9 cellular contexts compared by ENCODE assay signal in genomic region chr5:120817044-120817985, GRCh38.
DNase-seq lines count a peak whose midpoint lies in the region; ATAC-seq and TF ChIP-seq lines count a peak whose summit lies in the region.
"Had no signal": no experiment of that assay in that cellular context is flagged by ENCODE, and none has a peak within 500 bp of the region (broad histone marks: within the 10 kb centered on the region; RNA-seq: fewer than 3 reads in every experiment).

No MANE protein-coding gene starts in this region.

- intact Hi-C loops in HCT116 (cut with micrococcal nuclease), result loop anchor here (5.0 kb wide), 1 partner anchor 1130 kb away; no protein-coding TSS in a partner anchor

- DNase-seq in BE2C, result peak; percentile 57
- no peak for DNase-seq in HCT116 (ENCODE audit: low read depth, low spot score)
- peak; percentile 18 for DNase-seq in iPS-NIHi11 (ENCODE audit: low spot score)
- no peak for DNase-seq in T-helper 17 cell
- DNase-seq in NCI-H2196 (lab: John Stamatoyannopoulos, UW; ENCODE audit: unreplicated experiment), result no peak
- DNase-seq in NCI-H345 (lab: John Stamatoyannopoulos, UW), result no peak
- DNase-seq: NK-92 treated with Interleukin-12 subunit alpha and Interleukin-12 subunit beta, amount 100 ng/mL, for 24 hours had no signal

- H2AFZ ChIP-seq in HCT116 (ENCODE audit: low read depth, low read length, poor library complexity, severe bottlenecking) (no peak overlapping the region), SU-DHL-6 (ENCODE audit: low read depth, low read length, severe bottlenecking) (no peak overlapping the region)

- H3K27me3 Mint-ChIP-seq in T-helper 17 cell, result no peaks in the 10 kb centered on the region

- POLR2A ChIA-PET in HCT116 (lab: Charles Lee), result no interaction called here

- H3F3A ChIP-seq in SU-DHL-6 (ENCODE audit: insufficient read depth), result no peaks in the 10 kb centered on the region

- CTCF ChIA-PET in HCT116 (lab: Charles Lee), result interaction anchor here (0.8 to 1.7 kb wide), 4 partner anchors 9 to 1132 kb away, joined by 3 to 8 read pairs (median 4); no protein-coding TSS in a partner anchor

- RAD21 ChIA-PET in HCT116 (lab: Charles Lee; ENCODE audit: low non-redundant PET in 1 of 2, low total read pairs in 2 of 2, uncharacterized antibody in 2 of 2, unreplicated experiment in 2 of 2), result no interaction called here

- H3K79me2 ChIP-seq in HCT116 (ENCODE audit: insufficient read depth, low read length) (no peaks in the 10 kb centered on the region), SU-DHL-6 (ENCODE audit: insufficient read depth, low read length) (no peaks in the 10 kb centered on the region)

- H3K9me2 ChIP-seq in HCT116 (ENCODE audit: insufficient read depth), result no peaks in the 10 kb centered on the region
- H3K9me2 ChIP-seq in SU-DHL-6 (replicated peaks; ENCODE audit: insufficient read depth, low read length), result no peaks in the 10 kb centered on the region

- H3K27ac ChIP-seq in HCT116 (ENCODE audit: low read depth, low read length), result no peak overlapping the region
- no peak overlapping the region for H3K27ac ChIP-seq in SU-DHL-6 (ENCODE audit: low read depth, low read length)

- H3K9me3 ChIP-seq in BE2C (peaks cover 5% of the 10 kb centered on the region; the same call in 1 of the 2 replicates), HCT116 (ENCODE audit: control insufficient read depth in 1 of 2, insufficient read depth in 1 of 2, low read depth in 1 of 2, low read length in 2 of 2) (no peaks in the 10 kb centered on the region; a peak in 1 of 4 replicates), SU-DHL-6 (ENCODE audit: insufficient read depth, low read length) (peaks cover 5% of the 10 kb centered on the region; the same call in 1 of the 2 replicates), T-helper 17 cell (ENCODE audit: control insufficient read depth, low read length, poor library complexity, severe bottlenecking) (no peaks in the 10 kb centered on the region)

- H3K4me3 ChIP-seq in BE2C (ENCODE audit: low read depth, low read length) (no peak overlapping the region), HCT116 (replicated peaks in 1 of 2; ENCODE audit: low read depth in 1 of 2, low read length in 2 of 2) (no peak overlapping the region), SU-DHL-6 (ENCODE audit: insufficient read depth, low read length, poor library complexity, severe bottlenecking) (no peak overlapping the region)

- ATAC-seq in HCT116, result peak; percentile 88
- no peak for ATAC-seq in T-helper 17 cell
- no peak for ATAC-seq in GM18520 (IDR thresholded peaks at IDR 0.05; ENCODE audit: unreplicated experiment)

- H3K4me3 Mint-ChIP-seq in T-helper 17 cell, result no peak overlapping the region

- H3K36me3 Mint-ChIP-seq in T-helper 17 cell (ENCODE audit: low read depth), result no peaks in the 10 kb centered on the region

- TF ChIP-seq CTCF in BE2C (IDR thresholded peaks at IDR 0.05; ENCODE audit: low read depth, low read length) (peak; percentile 86), HCT116 (IDR thresholded peaks at IDR 0.05 in 2 of 3, conservative IDR thresholded peaks at IDR 0.05 in 1 of 3; ENCODE audit: borderline replicate concordance in 1 of 3, insufficient read depth in 1 of 3, low read depth in 2 of 3, low read length in 2 of 3) (peak in 2 of 3 experiments; percentile 56 to 64; a peak in 4 of 6 replicates), SU-DHL-6 (IDR thresholded peaks at IDR 0.05; ENCODE audit: insufficient read depth, low read length, poor library complexity, severe bottlenecking) (peak; percentile 10)

- no peak overlapping the region for H3K9ac ChIP-seq in HCT116 (ENCODE audit: low read length)
- no peak overlapping the region for H3K9ac ChIP-seq in SU-DHL-6 (ENCODE audit: low read length)

- H4K20me1 ChIP-seq in HCT116 (ENCODE audit: insufficient read depth), result no peaks in the 10 kb centered on the region
- no peaks in the 10 kb centered on the region for H4K20me1 ChIP-seq in SU-DHL-6 (ENCODE audit: low read depth, low read length)

- TF ChIP-seq RAD21 in HCT116 (IDR thresholded peaks at IDR 0.05; ENCODE audit: low read depth), result peak; percentile 54

- no peak overlapping the region for H3K27ac Mint-ChIP-seq in T-helper 17 cell

- no TSS peak for BruUV-seq in HCT116 (replicated peaks; lab: Mats Ljungman, UMichigan)

- H3K4me1 ChIP-seq in BE2C, result peaks cover 4% of the 10 kb centered on the region; the same call in 1 of the 2 replicates
- no peaks in the 10 kb centered on the region for H3K4me1 ChIP-seq in HCT116 (ENCODE audit: control insufficient read depth in 1 of 2, insufficient read depth in 2 of 2, low read length in 2 of 2)

- H3K36me3 ChIP-seq in BE2C (no peaks in the 10 kb centered on the region), HCT116 (ENCODE audit: control insufficient read depth in 1 of 2, insufficient read depth in 2 of 2, low read length in 2 of 2) (no peaks in the 10 kb centered on the region), SU-DHL-6 (ENCODE audit: low read length) (no peaks in the 10 kb centered on the region)

- H3K27me3 ChIP-seq in BE2C (no peaks in the 10 kb centered on the region), HCT116 (ENCODE audit: insufficient read depth, low read length) (no peaks in the 10 kb centered on the region), SU-DHL-6 (ENCODE audit: low read length) (no peaks in the 10 kb centered on the region)

- H3K4me2 ChIP-seq in HCT116 (ENCODE audit: low read length) (no peak overlapping the region), SU-DHL-6 (ENCODE audit: low read depth, low read length, poor library complexity, severe bottlenecking) (no peak overlapping the region)

- no peaks in the 10 kb centered on the region for H3K4me1 Mint-ChIP-seq in T-helper 17 cell

- TF ChIP-seq POLR2A in HCT116 (IDR thresholded peaks at IDR 0.05; ENCODE audit: borderline replicate concordance, extremely low read depth, insufficient read depth, insufficient read length), result no peak

TF ChIP-seq in HCT116, 20 proteins besides CTCF, POLR2A, EP300 and RAD21:
- TF ChIP-seq SRF (IDR thresholded peaks at IDR 0.05; ENCODE audit: low read depth), result no peak

Comparison
In these comparisons a context has a peak if more than half of its experiments do, and no peak if none do; other contexts are left out.
1. DNase-seq: peak in BE2C (single experiment) and iPS-NIHi11 (single experiment); none in HCT116 (single experiment), T-helper 17 cell (0 of 3), NCI-H2196 (single experiment) and NCI-H345 (single experiment).
2. CTCF ChIP-seq: peak in every context shown above with its lines; median percentile 86 in BE2C; 60 in HCT116; 10 in SU-DHL-6.